ENCODE assay signal across 9 cellular contexts in genomic region chr3:188037116-188037718, GRCh38.
DNase-seq lines count a peak whose midpoint lies in the region; ATAC-seq and TF ChIP-seq lines count a peak whose summit lies in the region.
"Had no signal": no experiment of that assay in that cellular context is flagged by ENCODE, and none has a peak within 500 bp of the region (broad histone marks: within the 10 kb centered on the region; RNA-seq: fewer than 3 reads in every experiment).

No MANE protein-coding gene starts in this region.

- H3K36me3 ChIP-seq in Caco-2 (ENCODE audit: control insufficient read depth, insufficient read depth, low read length) (no peaks in the 10 kb centered on the region), endocrine pancreas (ENCODE audit: control insufficient read depth, insufficient read depth, low read length) (no peaks in the 10 kb centered on the region)

- H3K9me3 Mint-ChIP-seq in Caco-2 (ENCODE audit: unreplicated experiment), result no peaks in the 10 kb centered on the region
- H3K9me3 Mint-ChIP-seq: activated CD8-positive, alpha-beta T cell treated with anti-CD3 and anti-CD28 coated beads for 36 hours had no signal

- ATAC-seq in GM21360 (IDR thresholded peaks at IDR 0.05; ENCODE audit: unreplicated experiment), result no peak
- ATAC-seq: activated CD8-positive, alpha-beta T cell treated with anti-CD3 and anti-CD28 coated beads for 36 hours had no signal

- CTCF ChIA-PET in Caco-2 (lab: Charles Lee), result interaction anchor here (0.5 to 1.0 kb wide), 2 partner anchors 296 to 916 kb away, joined by 3 read pairs; no protein-coding TSS in a partner anchor

- POLR2A ChIA-PET in Caco-2 (lab: Charles Lee), result interaction anchor here (0.6 to 1.0 kb wide), 2 partner anchors 116 to 594 kb away, joined by 3 to 4 read pairs; partner anchors contain the start of gene LPP

- intact Hi-C loops in Caco-2 (cut with micrococcal nuclease; ENCODE audit: unreplicated experiment), result loop anchor here (1.0 to 2.0 kb wide), 6 partner anchors 16 to 918 kb away; no protein-coding TSS in a partner anchor

- H3K9ac ChIP-seq in endocrine pancreas (ENCODE audit: control insufficient read depth, insufficient read depth, low read length), result no peak overlapping the region

- H3K27ac Mint-ChIP-seq in Caco-2 (ENCODE audit: unreplicated experiment), result peak overlapping the region; percentile 53
- H3K27ac Mint-ChIP-seq: activated CD8-positive, alpha-beta T cell treated with anti-CD3 and anti-CD28 coated beads for 36 hours had no signal

- H3K36me3 Mint-ChIP-seq in Caco-2 (ENCODE audit: insufficient read depth, unreplicated experiment), result peaks cover 4% of the 10 kb centered on the region

- H3K4me3 ChIP-seq in Caco-2 (ENCODE audit: low read depth, low read length) (no peak overlapping the region), endocrine pancreas (ENCODE audit: control insufficient read depth, insufficient read depth, low read length) (peak overlapping the region; percentile 6)

- peak; percentile 82 to 88 for DNase-seq in Caco-2
- peak; percentile 62 for DNase-seq in NCI-H2196 treated with DMSO at 0.1 percent for 48 hours (lab: John Stamatoyannopoulos, UW; ENCODE audit: unreplicated experiment)
- peak; percentile 50 for DNase-seq in myocyte (ENCODE audit: low read depth)
- DNase-seq in GM19238 (ENCODE audit: insufficient read length, low spot score), result no peak
- DNase-seq in Kasumi-1 (lab: John Stamatoyannopoulos, UW), result no peak
- DNase-seq in stimulated activated CD4-positive, alpha-beta T cell treated with anti-CD3 and anti-CD28 coated beads, Interleukin-4, amount 100 ng/mL, for 1 hour, result no peak
- DNase-seq: activated CD8-positive, alpha-beta T cell treated with anti-CD3 and anti-CD28 coated beads for 36 hours had no signal

- TF ChIP-seq CTCF in Caco-2 (IDR thresholded peaks at IDR 0.05; ENCODE audit: insufficient read depth in 1 of 2, low read depth in 1 of 2, low read length in 1 of 2, severe bottlenecking in 1 of 2, unreplicated experiment in 1 of 2), result peak; percentile 51 to 77

- H3K27me3 Mint-ChIP-seq in Caco-2 (ENCODE audit: insufficient read depth, unreplicated experiment), result no peaks in the 10 kb centered on the region

- peaks cover 34% of the 10 kb centered on the region for H3K4me1 ChIP-seq in Caco-2
- H3K4me1 ChIP-seq in endocrine pancreas (ENCODE audit: control insufficient read depth, insufficient read depth, low read length), result no peaks in the 10 kb centered on the region

- H3K4me3 Mint-ChIP-seq in Caco-2 (ENCODE audit: unreplicated experiment), result peak overlapping the region; percentile 40
- H3K4me3 Mint-ChIP-seq: activated CD8-positive, alpha-beta T cell treated with anti-CD3 and anti-CD28 coated beads for 36 hours had no signal

- no TSS peak for BruUV-seq in Caco-2 (replicated peaks; lab: Mats Ljungman, UMichigan)

- H3K4me1 Mint-ChIP-seq in Caco-2 (ENCODE audit: low read depth, unreplicated experiment), result peaks cover 31% of the 10 kb centered on the region

- H3K27me3 ChIP-seq in Caco-2 (replicated peaks; ENCODE audit: control insufficient read depth, insufficient read depth, low read length), result no peaks in the 10 kb centered on the region
- H3K27me3 ChIP-seq in endocrine pancreas (ENCODE audit: control insufficient read depth, insufficient read depth, low read length), result no peaks in the 10 kb centered on the region

- H3K9me3 ChIP-seq in Caco-2 (0 out of 2 replicates have a peak, but pooled peaks cover 3% of the 10 kb centered on the region), endocrine pancreas (ENCODE audit: control insufficient read depth, low read length) (no peaks in the 10 kb centered on the region)

Comparison
In these comparisons a context has a peak if more than half of its experiments do, and no peak if none do; other contexts are left out.
1. DNase-seq: peak in Caco-2 (2 of 2), NCI-H2196 treated with DMSO at 0.1 percent for 48 hours (single experiment) and myocyte (single experiment); none in GM19238 (single experiment), Kasumi-1 (0 of 2) and stimulated activated CD4-positive, alpha-beta T cell treated with anti-CD3 and anti-CD28 coated beads, Interleukin-4, amount 100 ng/mL, for 1 hour (single experiment).